ENCODE assay signal across 27 cellular contexts in the genomic region with DNA sequence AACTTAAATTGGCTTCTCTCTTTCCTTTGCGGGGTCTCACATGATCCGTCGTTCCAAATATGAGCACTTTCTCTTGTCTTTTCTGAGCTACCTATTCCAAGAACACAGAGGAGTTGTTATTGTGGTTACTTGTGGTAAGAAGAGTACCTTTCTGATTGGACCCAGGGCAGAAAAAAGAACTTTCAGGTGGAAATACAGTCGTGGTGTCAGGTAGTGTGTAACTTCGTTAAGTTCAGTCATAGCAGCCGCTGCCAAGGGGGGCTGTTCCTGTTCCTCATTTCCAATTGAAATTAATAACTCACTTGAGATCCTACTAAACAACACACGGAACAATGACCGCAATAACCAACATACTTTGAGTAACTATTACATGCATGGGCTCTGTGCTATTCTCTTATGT.
"Had no signal": no experiment of that assay in that cellular context is flagged by ENCODE, and none has a peak within 500 bp of the region (broad histone marks: within the 10 kb centered on the region; RNA-seq: fewer than 3 reads in every experiment).

No MANE protein-coding gene starts in this region.

- H3K27ac ChIP-seq: ascending aorta, breast epithelium, cardiac muscle cell, colonic mucosa, epithelial cell of prostate, esophagus squamous epithelium, gastroesophageal sphincter, heart right ventricle had no signal

- H3K4me3 ChIP-seq: ascending aorta, breast epithelium, cardiac muscle cell, colonic mucosa, esophagus squamous epithelium, gastroesophageal sphincter, heart right ventricle had no signal

- H3K4me3 Mint-ChIP-seq: activated CD8-positive, alpha-beta memory T cell treated with anti-CD3 and anti-CD28 coated beads, Interleukin-2, amount 10 ng/mL, durations not matched to agents 7 days and 5 days; activated CD8-positive, alpha-beta T cell treated with anti-CD3 and anti-CD28 coated beads, Interleukin-2, amount 10 ng/mL, durations not matched to agents 7 days and 5 days; activated naive CD4-positive, alpha-beta T cell treated with anti-CD3 and anti-CD28 coated beads, Interleukin-2, amount 50 U/mL, for 24 hours; activated naive CD8-positive, alpha-beta T cell treated with anti-CD3 and anti-CD28 coated beads, Interleukin-2, amount 10 ng/mL, durations not matched to agents 7 days and 5 days; activated T-cell treated with anti-CD3 and anti-CD28 coated beads, Interleukin-2, amount 50 U/mL, for 24 hours; brain had no signal

- H3K36me3 ChIP-seq: ascending aorta, breast epithelium, cardiac muscle cell, colonic mucosa, esophagus squamous epithelium, gastroesophageal sphincter, heart right ventricle had no signal

- H3K36me3 Mint-ChIP-seq: activated naive CD8-positive, alpha-beta T cell treated with anti-CD3 and anti-CD28 coated beads, Interleukin-2, amount 10 ng/mL, durations not matched to agents 7 days and 5 days had no signal

- H3K4me1 ChIP-seq: ascending aorta, breast epithelium, colonic mucosa, esophagus squamous epithelium, gastroesophageal sphincter, heart right ventricle had no signal

- H3K27ac Mint-ChIP-seq: activated CD8-positive, alpha-beta memory T cell treated with anti-CD3 and anti-CD28 coated beads, Interleukin-2, amount 10 ng/mL, durations not matched to agents 7 days and 5 days; activated CD8-positive, alpha-beta T cell treated with anti-CD3 and anti-CD28 coated beads, Interleukin-2, amount 10 ng/mL, durations not matched to agents 7 days and 5 days; activated naive CD4-positive, alpha-beta T cell treated with anti-CD3 and anti-CD28 coated beads, Interleukin-2, amount 50 U/mL, for 24 hours; activated naive CD8-positive, alpha-beta T cell treated with anti-CD3 and anti-CD28 coated beads, Interleukin-2, amount 10 ng/mL, durations not matched to agents 7 days and 5 days; activated T-cell treated with anti-CD3 and anti-CD28 coated beads, Interleukin-2, amount 50 U/mL, for 24 hours; activated T-helper 2 cell treated with anti-CD3 and anti-CD28 coated beads, Interferon-gamma antibody, Interleukin-2, Interleukin-4, amounts not matched to agents 10 μg/mL and 5 μg/mL and 100 μg/mL, durations not matched to agents 14 hours and 24 hours and 36 hours; brain had no signal

- H3K27me3 Mint-ChIP-seq: activated CD8-positive, alpha-beta memory T cell treated with anti-CD3 and anti-CD28 coated beads, Interleukin-2, amount 10 ng/mL, durations not matched to agents 7 days and 5 days; activated naive CD4-positive, alpha-beta T cell treated with anti-CD3 and anti-CD28 coated beads, Interleukin-2, amount 50 U/mL, for 24 hours; activated naive CD8-positive, alpha-beta T cell treated with anti-CD3 and anti-CD28 coated beads, Interleukin-2, amount 10 ng/mL, durations not matched to agents 7 days and 5 days; activated T-cell treated with anti-CD3 and anti-CD28 coated beads, Interleukin-2, amount 50 U/mL, for 24 hours had no signal

- H3K27me3 ChIP-seq: ascending aorta, breast epithelium, cardiac muscle cell, colonic mucosa, esophagus squamous epithelium, gastroesophageal sphincter, heart right ventricle had no signal

- DNase-seq: activated CD4-positive, alpha-beta T cell treated with anti-CD3 and anti-CD28 coated beads for 4 hours; activated CD4-positive, CD25-positive, alpha-beta regulatory T cell; activated CD4-positive, CD25-positive, alpha-beta regulatory T cell treated with anti-CD3 and anti-CD28 coated beads, Interleukin-2, amount 50 U/mL, for 72 hours; activated CD8-positive, alpha-beta memory T cell treated with anti-CD3 and anti-CD28 coated beads, Interleukin-2, amount 10 ng/mL, durations not matched to agents 7 days and 5 days; activated CD8-positive, alpha-beta memory T cell treated with anti-CD3 and anti-CD28 coated beads, Interleukin-2, amount 50 U/mL, for 4 hours; activated CD8-positive, alpha-beta T cell treated with anti-CD3 and anti-CD28 coated beads, Interleukin-2, amount 10 ng/mL, durations not matched to agents 7 days and 5 days; activated effector memory CD4-positive, alpha-beta T cell treated with anti-CD3 and anti-CD28 coated beads, Interleukin-2, amount 50 U/mL, for 16 hours; activated naive CD8-positive, alpha-beta T cell treated with anti-CD3 and anti-CD28 coated beads, Interleukin-2, amount 10 ng/mL, durations not matched to agents 7 days and 5 days; activated T-cell treated with anti-CD3 and anti-CD28 coated beads, Interleukin-2, amount 50 U/mL, for 24 hours; central memory CD4-positive, alpha-beta T cell; cerebellar nuclear complex; colonic mucosa; effector CD8-positive, alpha-beta T cell; esophagus squamous epithelium; foreskin melanocyte; heart right ventricle; T-helper 1 cell; T-helper 2 cell had no signal

- ATAC-seq: activated CD8-positive, alpha-beta memory T cell treated with anti-CD3 and anti-CD28 coated beads, Interleukin-2, amount 10 ng/mL, durations not matched to agents 7 days and 5 days; activated CD8-positive, alpha-beta T cell treated with anti-CD3 and anti-CD28 coated beads, Interleukin-2, amount 10 ng/mL, durations not matched to agents 7 days and 5 days; gastroesophageal sphincter; heart right ventricle; SK-N-SH treated with all-trans-retinoic acid at 6 μM for 48 hours had no signal

- H3K9me3 ChIP-seq: breast epithelium, colonic mucosa had no signal
